Comparison of ENCODE assay signal across 17 cellular contexts in genomic region chr1:105072446-105072845, GRCh38.
"Had no signal": no experiment of that assay in that cellular context is flagged by ENCODE, and none has a peak within 500 bp of the region (broad histone marks: within the 10 kb centered on the region; RNA-seq: fewer than 3 reads in every experiment).

No MANE protein-coding gene starts in this region.

- H3K4me3 ChIP-seq: spleen, tibial artery, upper lobe of right lung had no signal

- H3K36me3 Mint-ChIP-seq: stimulated activated memory B cell treated with anti-CD40 and anti-IgM and Interleukin-4, amounts not matched to agents 10 μg/mL and 1 μg/mL and 100 μg/mL, for 72 hours had no signal

- DNase-seq: effector memory CD4-positive, alpha-beta T cell; foreskin keratinocyte; head of caudate nucleus; hippocampal formation; kidney glomerular epithelial cell; naive thymus-derived CD4-positive, alpha-beta T cell; nephron progenitor cell; spleen; stimulated activated CD4-positive, alpha-beta T cell treated with anti-CD3 and anti-CD28 coated beads, Interleukin-15, amount 100 ng/mL, for 24 hours; stimulated activated CD4-positive, alpha-beta T cell treated with anti-CD3 and anti-CD28 coated beads, Interleukin-1b, Interleukin-23, amount 100 ng/mL, for 48 hours; stimulated activated CD4-positive, alpha-beta T cell treated with anti-CD3 and anti-CD28 coated beads, Interleukin-4, amount 100 ng/mL, for 24 hours; tibial artery had no signal

- H3K27ac Mint-ChIP-seq: naive thymus-derived CD4-positive, alpha-beta T cell; nephron progenitor cell; stimulated activated memory B cell treated with anti-CD40 and anti-IgM and Interleukin-4, amounts not matched to agents 10 μg/mL and 1 μg/mL and 100 μg/mL, for 72 hours; stimulated activated naive CD8-positive, alpha-beta T cell treated with anti-CD3 and anti-CD28 coated beads, Interleukin-15, Interleukin-2, amounts not matched to agents 100 ng/mL and 50 ng/mL, for 24 hours had no signal

- H3K9me3 ChIP-seq: neutrophil, tibial artery had no signal

- H3K27me3 Mint-ChIP-seq: naive thymus-derived CD4-positive, alpha-beta T cell; stimulated activated memory B cell treated with anti-CD40 and anti-IgM and Interleukin-4, amounts not matched to agents 10 μg/mL and 1 μg/mL and 100 μg/mL, for 72 hours; stimulated activated naive CD8-positive, alpha-beta T cell treated with anti-CD3 and anti-CD28 coated beads, Interleukin-15, Interleukin-2, amounts not matched to agents 100 ng/mL and 50 ng/mL, for 24 hours had no signal

- H3K4me1 Mint-ChIP-seq: naive thymus-derived CD4-positive, alpha-beta T cell; nephron progenitor cell; stimulated activated memory B cell treated with anti-CD40 and anti-IgM and Interleukin-4, amounts not matched to agents 10 μg/mL and 1 μg/mL and 100 μg/mL, for 72 hours had no signal

- H3K27me3 ChIP-seq: foreskin keratinocyte, neutrophil, spleen, tibial artery, upper lobe of right lung had no signal

- ATAC-seq: foreskin keratinocyte; naive thymus-derived CD4-positive, alpha-beta T cell; sciatic nerve; stimulated activated memory B cell treated with anti-CD40 and anti-IgM and Interleukin-4, amounts not matched to agents 10 μg/mL and 1 μg/mL and 100 μg/mL, for 72 hours; upper lobe of right lung had no signal

- H3K27ac ChIP-seq: foreskin keratinocyte, neutrophil, spleen, tibial artery, upper lobe of right lung had no signal

- H3K4me1 ChIP-seq: foreskin keratinocyte, spleen, tibial artery, upper lobe of right lung had no signal

- H3K4me3 Mint-ChIP-seq: naive thymus-derived CD4-positive, alpha-beta T cell; nephron progenitor cell; stimulated activated memory B cell treated with anti-CD40 and anti-IgM and Interleukin-4, amounts not matched to agents 10 μg/mL and 1 μg/mL and 100 μg/mL, for 72 hours; stimulated activated naive CD8-positive, alpha-beta T cell treated with anti-CD3 and anti-CD28 coated beads, Interleukin-15, Interleukin-2, amounts not matched to agents 100 ng/mL and 50 ng/mL, for 24 hours had no signal

- H3K36me3 ChIP-seq: neutrophil, spleen, tibial artery, upper lobe of right lung had no signal
